8 cellular contexts compared by ENCODE assay signal in genomic region chr1:212062832-212063438, GRCh38. TPM values are rescaled to one million over a fixed set of nuclear protein-coding genes. Genes with fewer than 3 reads are reported as not detected.
DNase-seq lines count a peak whose midpoint lies in the region; FAIRE-seq lines count a peak whose summit lies in the region.

No MANE protein-coding gene starts in this region.

- H3K27me3 Mint-ChIP-seq in activated CD4-positive, alpha-beta T cell treated with anti-CD3 and anti-CD28 coated beads, Interleukin-2, amount 10 ng/mL, durations not matched to agents 7 days and 5 days = no peaks in the 10 kb centered on the region

- H3K36me3 Mint-ChIP-seq in activated CD4-positive, alpha-beta T cell treated with anti-CD3 and anti-CD28 coated beads, Interleukin-2, amount 10 ng/mL, durations not matched to agents 7 days and 5 days (ENCODE audit: low read depth) = peaks cover 40% of the 10 kb centered on the region

- H3K4me3 Mint-ChIP-seq in activated CD4-positive, alpha-beta T cell treated with anti-CD3 and anti-CD28 coated beads, Interleukin-2, amount 10 ng/mL, durations not matched to agents 7 days and 5 days = no peak overlapping the region

- FAIRE-seq in G401.6 (lab: Jason Lieb, UNC) = peak; percentile 51
- peak; percentile 95 for FAIRE-seq in TTC549 (lab: Jason Lieb, UNC)
- peak; percentile 70 for FAIRE-seq in frontal cortex (lab: Jason Lieb, UNC)

- peaks cover 4% of the 10 kb centered on the region for H3K9me3 Mint-ChIP-seq in activated CD4-positive, alpha-beta T cell treated with anti-CD3 and anti-CD28 coated beads, Interleukin-2, amount 10 ng/mL, durations not matched to agents 7 days and 5 days

- CTCF ChIA-PET in activated CD4-positive, alpha-beta T cell treated with anti-CD3 and anti-CD28 coated beads, Interleukin-2, amount 10 ng/mL, durations not matched to agents 7 days and 5 days (lab: Charles Lee) = interaction anchor here (0.6 to 2.4 kb wide), 7 partner anchors 8 to 365 kb away, joined by 3 to 7 read pairs (median 4); no protein-coding TSS in a partner anchor

- DNase-seq in NAMALWA (ENCODE audit: low spot score) (peak; percentile 60), frontal cortex (ENCODE audit: low spot score in 2 of 2) (peak; percentile 10 to 26), renal cortical epithelial cell (ENCODE audit: low read depth) (peak; percentile 64), ureter (ENCODE audit: low spot score) (no peak), epidermal melanocyte (ENCODE audit: insufficient read length, low spot score) (no peak)
- no peak for DNase-seq in activated CD4-positive, alpha-beta T cell treated with anti-CD3 and anti-CD28 coated beads, Interleukin-2, amount 10 ng/mL, durations not matched to agents 7 days and 5 days

- H3K4me1 Mint-ChIP-seq in activated CD4-positive, alpha-beta T cell treated with anti-CD3 and anti-CD28 coated beads, Interleukin-2, amount 10 ng/mL, durations not matched to agents 7 days and 5 days = no peaks in the 10 kb centered on the region

- H3K27ac Mint-ChIP-seq in activated CD4-positive, alpha-beta T cell treated with anti-CD3 and anti-CD28 coated beads, Interleukin-2, amount 10 ng/mL, durations not matched to agents 7 days and 5 days = no peak overlapping the region

- POLR2A ChIA-PET in activated CD4-positive, alpha-beta T cell treated with anti-CD3 and anti-CD28 coated beads, Interleukin-2, amount 10 ng/mL, durations not matched to agents 7 days and 5 days (lab: Charles Lee) = no interaction called here

RNA-seq across cellular contexts. Expression of gene DTL, which starts 27.4 kb away (rescaled TPM):
- total RNA-seq in frontal cortex (2.9 TPM), renal cortical epithelial cell (1.1 and 10.2 TPM in 2 replicates), ureter (1.6 TPM)
- 10 to 100 TPM; 64.9 to 72.1 TPM for total RNA-seq in activated CD4-positive, alpha-beta T cell treated with anti-CD3 and anti-CD28 coated beads, Interleukin-2, amount 10 ng/mL, durations not matched to agents 7 days and 5 days

RNA-seq across cellular contexts. Expression of gene INTS7, which starts 27.6 kb away (rescaled TPM):
- 39.9 TPM for total RNA-seq in frontal cortex
- 10.4 and 18.9 TPM in 2 replicates for total RNA-seq in renal cortical epithelial cell
- 17.2 TPM for total RNA-seq in ureter
- 10 to 100 TPM; 29.9 to 34.8 TPM for total RNA-seq in activated CD4-positive, alpha-beta T cell treated with anti-CD3 and anti-CD28 coated beads, Interleukin-2, amount 10 ng/mL, durations not matched to agents 7 days and 5 days

Comparison
In these comparisons a context has a peak if more than half of its experiments do, and no peak if none do; other contexts are left out.
1. DNase-seq: peak in NAMALWA (single experiment), frontal cortex (2 of 2) and renal cortical epithelial cell (single experiment); none in ureter (single experiment), epidermal melanocyte (single experiment) and activated CD4-positive, alpha-beta T cell treated with anti-CD3 and anti-CD28 coated beads, Interleukin-2, amount 10 ng/mL, durations not matched to agents 7 days and 5 days (single experiment).